Comparison of ENCODE assay signal across 31 cellular contexts in genomic region chr7:27825890-27826289, GRCh38.
"Had no signal": no experiment of that assay in that cellular context is flagged by ENCODE, and none has a peak within 500 bp of the region (broad histone marks: within the 10 kb centered on the region; RNA-seq: fewer than 3 reads in every experiment).

No MANE protein-coding gene starts in this region.

- H3K4me2 ChIP-seq: KMS-11 had no signal

- H3K27me3 Mint-ChIP-seq: activated CD4-positive, alpha-beta T cell treated with anti-CD3 and anti-CD28 coated beads for 36 hours; activated CD4-positive, alpha-beta T cell treated with anti-CD3 and anti-CD28 coated beads, Interleukin-2, amount 10 ng/mL, durations not matched to agents 7 days and 5 days had no signal

- H3K36me3 Mint-ChIP-seq: activated naive CD4-positive, alpha-beta T cell treated with anti-CD3 and anti-CD28 coated beads, Interleukin-2, amount 50 U/mL, for 72 hours had no signal

- H3K9ac ChIP-seq: KMS-11 had no signal

- H3K4me3 ChIP-seq: adrenal gland, body of pancreas, breast epithelium, Peyer's patch had no signal

- H3K4me1 ChIP-seq: body of pancreas, breast epithelium, Peyer's patch had no signal

- H3K27ac Mint-ChIP-seq: activated CD4-positive, alpha-beta T cell treated with anti-CD3 and anti-CD28 coated beads for 36 hours; activated CD4-positive, alpha-beta T cell treated with anti-CD3 and anti-CD28 coated beads, Interleukin-2, amount 10 ng/mL, durations not matched to agents 7 days and 5 days; activated CD8-positive, alpha-beta T cell treated with anti-CD3 and anti-CD28 coated beads, Interleukin-2, amount 10 ng/mL, durations not matched to agents 7 days and 5 days; activated naive CD4-positive, alpha-beta T cell treated with anti-CD3 and anti-CD28 coated beads for 36 hours; activated T-helper 1 cell treated with anti-CD3 and anti-CD28 coated beads, Interleukin-12 subunit alpha, Interleukin-12 subunit beta, Interleukin-2, Interleukin-4 antibody, amounts not matched to agents 30 ng/mL and 10 ng/mL and 1 ng/mL, durations not matched to agents 14 hours and 24 hours and 36 hours had no signal

- H3K4me1 Mint-ChIP-seq: activated CD4-positive, alpha-beta T cell treated with anti-CD3 and anti-CD28 coated beads for 36 hours; activated CD4-positive, alpha-beta T cell treated with anti-CD3 and anti-CD28 coated beads, Interleukin-2, amount 10 ng/mL, durations not matched to agents 7 days and 5 days had no signal

- ATAC-seq: activated CD4-positive, alpha-beta T cell treated with anti-CD3 and anti-CD28 coated beads for 36 hours; activated CD4-positive, CD25-positive, alpha-beta regulatory T cell treated with anti-CD3 and anti-CD28 coated beads, Interleukin-2, amount 50 U/mL, for 24 hours; activated CD8-positive, alpha-beta T cell treated with anti-CD3 and anti-CD28 coated beads, Interleukin-2, amount 10 ng/mL, durations not matched to agents 7 days and 5 days; activated naive CD4-positive, alpha-beta T cell treated with anti-CD3 and anti-CD28 coated beads, Interleukin-2, amount 50 U/mL, for 72 hours; activated T-cell treated with anti-CD3 and anti-CD28 coated beads, Interleukin-2, amount 50 U/mL, for 4 hours; body of pancreas; PC-3 had no signal

- DNase-seq: activated CD4-positive, alpha-beta T cell treated with anti-CD3 and anti-CD28 coated beads for 36 hours; activated CD4-positive, alpha-beta T cell treated with anti-CD3 and anti-CD28 coated beads, Interleukin-2, amount 10 ng/mL, durations not matched to agents 7 days and 5 days; activated CD4-positive, alpha-beta T cell treated with anti-CD3 and anti-CD28 coated beads, Interleukin-2, amount 50 U/mL, for 48 hours; activated CD8-positive, alpha-beta T cell treated with anti-CD3 and anti-CD28 coated beads, Interleukin-2, amount 10 ng/mL, durations not matched to agents 7 days and 5 days; activated gamma-delta T cell treated with Interleukin-2 at 50 U/mL for 16 hours; activated naive CD4-positive, alpha-beta T cell treated with anti-CD3 and anti-CD28 coated beads for 36 hours; activated T-cell treated with anti-CD3 and anti-CD28 coated beads, Interleukin-2, amount 50 U/mL, for 4 hours; adrenal gland; body of pancreas; caudate nucleus; NCI-H1092 treated with DMSO at 0.1 percent for 48 hours; NCI-H1417; NCI-H146; NCI-H187; NCI-H2029 treated with DMSO at 0.1 percent for 48 hours; NCI-H2107; NCI-H2171; NCI-H510A; NCI-H526; NCI-H748 treated with DMSO at 0.1 percent for 48 hours; NK-92 treated with Interleukin-12 subunit alpha and Interleukin-12 subunit beta, amount 100 ng/mL, for 24 hours; PC-3; Peyer's patch; RPMI8226; SW 1271; T-helper 1 cell had no signal

- H3K9me3 Mint-ChIP-seq: activated CD4-positive, alpha-beta T cell treated with anti-CD3 and anti-CD28 coated beads, Interleukin-2, amount 10 ng/mL, durations not matched to agents 7 days and 5 days; activated naive CD4-positive, alpha-beta T cell treated with anti-CD3 and anti-CD28 coated beads for 36 hours; activated naive CD4-positive, alpha-beta T cell treated with anti-CD3 and anti-CD28 coated beads, Interleukin-2, amount 50 U/mL, for 72 hours; activated T-cell treated with anti-CD3 and anti-CD28 coated beads, Interleukin-2, amount 50 U/mL, for 4 hours; activated T-helper 1 cell treated with anti-CD3 and anti-CD28 coated beads, Interleukin-12 subunit alpha, Interleukin-12 subunit beta, Interleukin-2, Interleukin-4 antibody, amounts not matched to agents 30 ng/mL and 10 ng/mL and 1 ng/mL, durations not matched to agents 14 hours and 24 hours and 36 hours had no signal

- H3K9me3 ChIP-seq: adrenal gland, body of pancreas, breast epithelium, Peyer's patch had no signal

- H3K27me3 ChIP-seq: adrenal gland, body of pancreas, breast epithelium, Peyer's patch had no signal

- H3K27ac ChIP-seq: adrenal gland, body of pancreas, breast epithelium, KMS-11, Peyer's patch had no signal

- H3K36me3 ChIP-seq: breast epithelium had no signal

- H3K4me3 Mint-ChIP-seq: activated CD4-positive, alpha-beta T cell treated with anti-CD3 and anti-CD28 coated beads for 36 hours; activated CD4-positive, alpha-beta T cell treated with anti-CD3 and anti-CD28 coated beads, Interleukin-2, amount 10 ng/mL, durations not matched to agents 7 days and 5 days; activated CD8-positive, alpha-beta T cell treated with anti-CD3 and anti-CD28 coated beads, Interleukin-2, amount 10 ng/mL, durations not matched to agents 7 days and 5 days; activated naive CD4-positive, alpha-beta T cell treated with anti-CD3 and anti-CD28 coated beads for 36 hours; activated T-cell treated with anti-CD3 and anti-CD28 coated beads, Interleukin-2, amount 50 U/mL, for 4 hours; activated T-helper 1 cell treated with anti-CD3 and anti-CD28 coated beads, Interleukin-12 subunit alpha, Interleukin-12 subunit beta, Interleukin-2, Interleukin-4 antibody, amounts not matched to agents 30 ng/mL and 10 ng/mL and 1 ng/mL, durations not matched to agents 14 hours and 24 hours and 36 hours had no signal
